8 cellular contexts compared by ENCODE assay signal in the genomic region with DNA sequence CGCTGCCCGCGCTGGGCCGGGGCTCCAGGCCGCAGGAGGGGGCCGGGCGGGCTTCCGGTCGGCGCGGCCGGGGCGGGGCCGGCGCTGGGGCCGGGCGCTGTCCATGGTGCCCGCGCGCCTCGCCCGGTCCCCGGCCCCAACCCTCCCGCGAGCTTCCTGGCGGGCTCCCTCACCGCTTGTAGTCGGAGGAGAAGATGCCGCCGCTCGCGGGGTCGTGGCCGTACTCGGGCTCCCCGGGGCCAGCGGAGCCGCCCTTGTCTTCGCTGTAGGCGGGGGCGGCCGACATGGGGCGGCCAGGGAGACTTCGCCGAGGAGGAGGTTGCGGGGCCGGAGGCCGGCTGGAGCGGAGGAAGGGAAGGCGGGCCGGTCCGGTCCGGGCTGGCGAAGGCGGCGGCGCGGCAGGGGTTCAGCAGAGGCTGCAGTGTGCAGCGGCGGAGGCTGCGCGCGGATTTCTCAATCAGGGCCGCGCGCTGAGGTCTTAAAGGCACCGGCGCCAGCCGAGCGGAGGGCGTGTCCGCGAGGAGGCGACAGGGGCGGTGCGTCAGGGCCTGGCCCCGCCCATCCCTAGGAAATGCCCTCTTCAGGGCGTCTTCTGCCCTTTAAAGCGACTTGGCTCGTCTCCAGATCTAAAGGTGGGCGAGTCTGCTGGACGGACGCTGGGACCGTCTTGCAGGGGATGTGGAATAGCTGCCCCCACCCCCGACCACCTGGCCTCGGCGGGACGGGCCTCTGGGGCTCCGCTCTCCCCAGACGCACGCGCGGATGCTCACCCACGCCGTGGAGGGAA. TPM values are rescaled to one million over a fixed set of nuclear protein-coding genes. Genes with fewer than 3 reads are reported as not detected.
A peak's percentile ranks its signal among the peaks of the same experiment; 100 is the strongest.
DNase-seq lines count a peak whose midpoint lies in the region; ATAC-seq and TF ChIP-seq lines count a peak whose summit lies in the region.

A gene with protein sequence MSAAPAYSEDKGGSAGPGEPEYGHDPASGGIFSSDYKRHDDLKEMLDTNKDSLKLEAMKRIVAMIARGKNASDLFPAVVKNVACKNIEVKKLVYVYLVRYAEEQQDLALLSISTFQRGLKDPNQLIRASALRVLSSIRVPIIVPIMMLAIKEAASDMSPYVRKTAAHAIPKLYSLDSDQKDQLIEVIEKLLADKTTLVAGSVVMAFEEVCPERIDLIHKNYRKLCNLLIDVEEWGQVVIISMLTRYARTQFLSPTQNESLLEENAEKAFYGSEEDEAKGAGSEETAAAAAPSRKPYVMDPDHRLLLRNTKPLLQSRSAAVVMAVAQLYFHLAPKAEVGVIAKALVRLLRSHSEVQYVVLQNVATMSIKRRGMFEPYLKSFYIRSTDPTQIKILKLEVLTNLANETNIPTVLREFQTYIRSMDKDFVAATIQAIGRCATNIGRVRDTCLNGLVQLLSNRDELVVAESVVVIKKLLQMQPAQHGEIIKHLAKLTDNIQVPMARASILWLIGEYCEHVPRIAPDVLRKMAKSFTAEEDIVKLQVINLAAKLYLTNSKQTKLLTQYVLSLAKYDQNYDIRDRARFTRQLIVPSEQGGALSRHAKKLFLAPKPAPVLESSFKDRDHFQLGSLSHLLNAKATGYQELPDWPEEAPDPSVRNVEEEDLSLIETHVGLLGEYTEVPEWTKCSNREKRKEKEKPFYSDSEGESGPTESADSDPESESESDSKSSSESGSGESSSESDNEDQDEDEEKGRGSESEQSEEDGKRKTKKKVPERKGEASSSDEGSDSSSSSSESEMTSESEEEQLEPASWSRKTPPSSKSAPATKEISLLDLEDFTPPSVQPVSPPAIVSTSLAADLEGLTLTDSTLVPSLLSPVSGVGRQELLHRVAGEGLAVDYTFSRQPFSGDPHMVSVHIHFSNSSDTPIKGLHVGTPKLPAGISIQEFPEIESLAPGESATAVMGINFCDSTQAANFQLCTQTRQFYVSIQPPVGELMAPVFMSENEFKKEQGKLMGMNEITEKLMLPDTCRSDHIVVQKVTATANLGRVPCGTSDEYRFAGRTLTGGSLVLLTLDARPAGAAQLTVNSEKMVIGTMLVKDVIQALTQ (minus strand): TSS at position 455 of the 787 bp plus-strand sequence. CDS start 169 bp downstream, at position 286.

- H4K91ac ChIP-seq in neuronal stem cell (ENCODE audit: low read depth, low read length, poor library complexity): no peak within 1 kb of the TSS

- H3K4me2 ChIP-seq in Karpas-422 (ENCODE audit: low read depth, low read length, poor library complexity, severe bottlenecking): peak within 1 kb of the TSS; percentile 99
- peak within 1 kb of the TSS; percentile 100 for H3K4me2 ChIP-seq in neuronal stem cell (ENCODE audit: insufficient read depth, low read length, poor library complexity, severe bottlenecking)

- H3K36me3 ChIP-seq in Karpas-422 (ENCODE audit: insufficient read depth, low read length) (no peaks in the 10 kb centered on the region), neuronal stem cell (replicated peaks in 1 of 2; ENCODE audit: control insufficient read depth in 2 of 2, insufficient read depth in 2 of 2, low read length in 2 of 2) (no peaks in the 10 kb centered on the region), stomach smooth muscle (ENCODE audit: control insufficient read depth in 2 of 2, insufficient read depth in 2 of 2, low read length in 2 of 2) (no peaks in the 10 kb centered on the region)

- peak within 1 kb of the TSS; percentile 31 for H3K14ac ChIP-seq in neuronal stem cell (ENCODE audit: low read length)

- no peak within 1 kb of the TSS for H2AK5ac ChIP-seq in neuronal stem cell (ENCODE audit: low read depth, low read length)

- H3K4me1 ChIP-seq in Karpas-422 (ENCODE audit: low read length): peaks cover 5% of the 10 kb centered on the region
- H3K4me1 ChIP-seq in foreskin keratinocyte: no peaks in the 10 kb centered on the region
- H3K4me1 ChIP-seq in neuronal stem cell (ENCODE audit: control insufficient read depth in 2 of 2, insufficient read depth in 1 of 2, low read depth in 1 of 2, low read length in 2 of 2): peaks cover 12% of the 10 kb centered on the region in 2 donors
- H3K4me1 ChIP-seq in stomach smooth muscle (ENCODE audit: control insufficient read depth, insufficient read depth, low read length): peaks cover 11% of the 10 kb centered on the region

- H3K79me1 ChIP-seq in neuronal stem cell (ENCODE audit: low read depth, low read length): no peaks in the 10 kb centered on the region

- no peak within 1 kb of the TSS for H4K8ac ChIP-seq in neuronal stem cell (ENCODE audit: low read depth, low read length)

- no peak within 1 kb of the TSS for H2BK120ac ChIP-seq in neuronal stem cell (ENCODE audit: low read depth, low read length)

- DNase-seq in DMS153 treated with DMSO at 0.1 percent for 48 hours (lab: John Stamatoyannopoulos, UW; ENCODE audit: unreplicated experiment) (peak; percentile 18), Karpas-422 (peak; percentile 93), SHP77 treated with DMSO at 0.1 percent for 48 hours (lab: John Stamatoyannopoulos, UW) (peak; percentile 72), activated gamma-delta T cell (lab: John Stamatoyannopoulos, UW) (peak; percentile 33), foreskin keratinocyte (peak; percentile 22 to 52), neuronal stem cell (ENCODE audit: low spot score) (peak; percentile 73)

- H2BK12ac ChIP-seq in neuronal stem cell (ENCODE audit: low read length): peak within 1 kb of the TSS; percentile 68

- peak within 1 kb of the TSS; percentile 92 for H3K4me3 ChIP-seq in Karpas-422 (ENCODE audit: low read length)
- H3K4me3 ChIP-seq in neuronal stem cell (ENCODE audit: low read length in 2 of 2): peak within 1 kb of the TSS; percentile 64 to 76
- peak within 1 kb of the TSS; percentile 55 to 75 for H3K4me3 ChIP-seq in stomach smooth muscle (ENCODE audit: low read length in 2 of 2)

- peak within 1 kb of the TSS; percentile 70 for H3K18ac ChIP-seq in neuronal stem cell (ENCODE audit: low read length)

- H2AFZ ChIP-seq in Karpas-422 (ENCODE audit: low read length) (peak within 1 kb of the TSS; percentile 91), neuronal stem cell (ENCODE audit: low read length) (peak within 1 kb of the TSS; percentile 100)

- no peak for TF ChIP-seq CTCF in foreskin keratinocyte (conservative IDR thresholded peaks at IDR 0.05)

- H3K27ac ChIP-seq in Karpas-422 (ENCODE audit: low read length) (no peak within 1 kb of the TSS), foreskin keratinocyte (no peak within 1 kb of the TSS), neuronal stem cell (replicated peaks; ENCODE audit: low read length) (no peak within 1 kb of the TSS), stomach smooth muscle (ENCODE audit: low read length) (no peak within 1 kb of the TSS)

- H3K9me3 ChIP-seq in Karpas-422 (ENCODE audit: low read length): no peaks in the 10 kb centered on the region
- H3K9me3 ChIP-seq in neuronal stem cell (replicated peaks in 1 of 2; ENCODE audit: control insufficient read depth in 2 of 2, insufficient read depth in 1 of 2, low read depth in 1 of 2, low read length in 2 of 2): no peaks in the 10 kb centered on the region
- H3K9me3 ChIP-seq in stomach smooth muscle (ENCODE audit: control insufficient read depth in 2 of 2, low read length in 2 of 2): no peaks in the 10 kb centered on the region

- H3K79me2 ChIP-seq in Karpas-422 (ENCODE audit: low read length): no peaks in the 10 kb centered on the region

- WGBS in neuronal stem cell (ENCODE audit: extremely low coverage in 2 of 2, insufficient read length in 2 of 2, insufficient replicate concordance in 1 of 2), 2 donors: no CpG with 5 or more reads among the region's 95 CpGs

- ATAC-seq in GM21825 (IDR thresholded peaks at IDR 0.05; ENCODE audit: unreplicated experiment) (peak; percentile 84), foreskin keratinocyte (peak; percentile 92)

- peak within 1 kb of the TSS; percentile 68 for H3K9ac ChIP-seq in Karpas-422 (ENCODE audit: low read length)
- peak within 1 kb of the TSS; percentile 63 for H3K9ac ChIP-seq in neuronal stem cell (ENCODE audit: low read depth, low read length, poor library complexity)
- H3K9ac ChIP-seq in stomach smooth muscle (ENCODE audit: low read length in 2 of 2): no peak within 1 kb of the TSS

- H3K27me3 ChIP-seq in Karpas-422 (ENCODE audit: low read length) (no peaks in the 10 kb centered on the region), foreskin keratinocyte (no peaks in the 10 kb centered on the region), neuronal stem cell (ENCODE audit: control insufficient read depth in 3 of 3, insufficient read depth in 3 of 3, low read depth in 1 of 3, low read length in 3 of 3) (peaks cover 0 to 13% (median 4%) of the 10 kb centered on the region in 3 experiments), stomach smooth muscle (ENCODE audit: control insufficient read depth in 1 of 2, insufficient read depth in 2 of 2, low read length in 2 of 2) (peaks cover 0 to 3% of the 10 kb centered on the region in 2 donors)

- no peaks in the 10 kb centered on the region for H4K20me1 ChIP-seq in Karpas-422 (ENCODE audit: insufficient read depth, low read depth, low read length)

- H3K23ac ChIP-seq in neuronal stem cell (ENCODE audit: low read depth, low read length, poor library complexity): peak within 1 kb of the TSS; percentile 70

- H2BK5ac ChIP-seq in neuronal stem cell (ENCODE audit: low read length): no peak within 1 kb of the TSS

- no peaks in the 10 kb centered on the region for H3K9me2 ChIP-seq in Karpas-422 (replicated peaks; ENCODE audit: insufficient read depth, low read length)

- H3K4ac ChIP-seq in neuronal stem cell (ENCODE audit: low read length): no peak within 1 kb of the TSS

- peak within 1 kb of the TSS; percentile 32 for H2BK15ac ChIP-seq in neuronal stem cell (ENCODE audit: low read length)

RNA-seq across cellular contexts. Expression of the gene that starts here (rescaled TPM):
- total RNA-seq in Karpas-422 (2014; rRNA removed; shearing (Covaris generic); ENCODE audit: low replicate concordance): 3.0 TPM in 1 of 2 replicates, not detected in the other
- 0.31 and 0.63 TPM in 2 replicates for total RNA-seq in foreskin keratinocyte
- polyA plus RNA-seq in foreskin keratinocyte: 0.11 and 0.57 TPM in 2 replicates
- polyA plus RNA-seq in neuronal stem cell (2013, experiment 1 of 2): 1.2 TPM
- 1.8 TPM for polyA plus RNA-seq in neuronal stem cell (2013, experiment 2 of 2)

Comparison
In these comparisons a context has a peak if more than half of its experiments do, and no peak if none do; other contexts are left out.
1. Peak in DNase-seq and ATAC-seq in foreskin keratinocyte; RNA of the gene not detected or under 1 TPM.
2. DNase-seq: peak in every context shown above with its lines; median percentile 93 in Karpas-422; 73 in neuronal stem cell; 72 in SHP77 treated with DMSO at 0.1 percent for 48 hours; 37 in foreskin keratinocyte; 33 in activated gamma-delta T cell; 18 in DMS153 treated with DMSO at 0.1 percent for 48 hours.
3. H3K9ac ChIP-seq: peak in Karpas-422 (single experiment) and neuronal stem cell (single experiment); none in stomach smooth muscle (0 of 2).
4. Peak in every context shown above with its lines, with median percentiles within 50 percentile points of each other: H3K4me3 ChIP-seq.